10 cellular contexts compared by ENCODE assay signal in genomic region chr15:99435138-99435695, GRCh38.
DNase-seq lines count a peak whose midpoint lies in the region; ATAC-seq and TF ChIP-seq lines count a peak whose summit lies in the region.
"Had no signal": no experiment of that assay in that cellular context is flagged by ENCODE, and none has a peak within 500 bp of the region (broad histone marks: within the 10 kb centered on the region; RNA-seq: fewer than 3 reads in every experiment).

No MANE protein-coding gene starts in this region.

- no peak overlapping the region for H3K27ac Mint-ChIP-seq in Caco-2 (ENCODE audit: unreplicated experiment)
- peak overlapping the region; percentile 9 to 88 (median 62) for H3K27ac Mint-ChIP-seq in naive thymus-derived CD4-positive, alpha-beta T cell
- no peak overlapping the region for H3K27ac Mint-ChIP-seq in WTC11
- no peak overlapping the region for H3K27ac Mint-ChIP-seq in activated CD8-positive, alpha-beta T cell treated with anti-CD3 and anti-CD28 coated beads for 36 hours

- 0 out of 2 replicates have a peak overlapping the region, but pooled peaks have one; percentile 15 for H3K4me3 ChIP-seq in Caco-2 (ENCODE audit: low read depth, low read length)
- H3K4me3 ChIP-seq in naive thymus-derived CD4-positive, alpha-beta T cell (ENCODE audit: low read length): no peak overlapping the region
- H3K4me3 ChIP-seq: smooth muscle cell had no signal

- intact Hi-C loops in Caco-2 (cut with micrococcal nuclease; ENCODE audit: unreplicated experiment): no loop called here
- intact Hi-C loops in naive thymus-derived CD4-positive, alpha-beta T cell (cut with micrococcal nuclease): no loop called here
- intact Hi-C loops in activated CD8-positive, alpha-beta T cell treated with anti-CD3 and anti-CD28 coated beads for 36 hours (cut with micrococcal nuclease): no loop called here

- no peaks in the 10 kb centered on the region for H3K4me1 ChIP-seq in Caco-2
- H3K4me1 ChIP-seq in naive thymus-derived CD4-positive, alpha-beta T cell (ENCODE audit: control insufficient read depth in 2 of 2, insufficient read depth in 2 of 2, low read length in 2 of 2): peaks cover 0 to 58% of the 10 kb centered on the region in 2 donors

- H3K9me3 Mint-ChIP-seq in Caco-2 (ENCODE audit: unreplicated experiment): no peaks in the 10 kb centered on the region
- peaks cover 0 to 2% (median 0%) of the 10 kb centered on the region in 11 donors for H3K9me3 Mint-ChIP-seq in naive thymus-derived CD4-positive, alpha-beta T cell
- no peaks in the 10 kb centered on the region for H3K9me3 Mint-ChIP-seq in WTC11
- H3K9me3 Mint-ChIP-seq in activated CD8-positive, alpha-beta T cell treated with anti-CD3 and anti-CD28 coated beads for 36 hours: no peaks in the 10 kb centered on the region
- H3K9me3 Mint-ChIP-seq: activated T-cell treated with anti-CD3 and anti-CD28 coated beads, Interleukin-2, amount 50 U/mL, for 4 hours had no signal

- no peaks in the 10 kb centered on the region for H3K27me3 ChIP-seq in Caco-2 (replicated peaks; ENCODE audit: control insufficient read depth, insufficient read depth, low read length)
- H3K27me3 ChIP-seq in naive thymus-derived CD4-positive, alpha-beta T cell (ENCODE audit: control insufficient read depth in 2 of 2, insufficient read depth in 2 of 2, low read length in 2 of 2): no peaks in the 10 kb centered on the region

- CTCF ChIA-PET in Caco-2 (lab: Charles Lee) (no interaction called here), WTC11 (lab: Charles Lee) (interaction anchor here (0.9 to 1.1 kb wide), 2 partner anchors 26 to 269 kb away, joined by 3 read pairs; no protein-coding TSS in a partner anchor)
- CTCF ChIA-PET in naive thymus-derived CD4-positive, alpha-beta T cell (lab: Charles Lee): interaction anchor here (2.0 kb wide), 1 partner anchor 269 kb away, joined by 7 read pairs; no protein-coding TSS in a partner anchor
- CTCF ChIA-PET in activated CD8-positive, alpha-beta T cell treated with anti-CD3 and anti-CD28 coated beads for 36 hours (lab: Charles Lee): interaction anchor here (0.6 kb wide), 1 partner anchor 269 kb away, joined by 3 read pairs; no protein-coding TSS in a partner anchor

- H3K4me1 Mint-ChIP-seq in Caco-2 (ENCODE audit: low read depth, unreplicated experiment): no peaks in the 10 kb centered on the region
- H3K4me1 Mint-ChIP-seq in naive thymus-derived CD4-positive, alpha-beta T cell: peaks cover 5 to 85% (median 62%) of the 10 kb centered on the region in 7 donors
- peaks cover 23% of the 10 kb centered on the region for H3K4me1 Mint-ChIP-seq in WTC11
- H3K4me1 Mint-ChIP-seq in activated CD8-positive, alpha-beta T cell treated with anti-CD3 and anti-CD28 coated beads for 36 hours (ENCODE audit: low read depth): peaks cover 64% of the 10 kb centered on the region

- no peaks in the 10 kb centered on the region for H3K36me3 ChIP-seq in Caco-2 (ENCODE audit: control insufficient read depth, insufficient read depth, low read length)
- H3K36me3 ChIP-seq in naive thymus-derived CD4-positive, alpha-beta T cell (ENCODE audit: control insufficient read depth in 2 of 3, insufficient read depth in 3 of 3, low read length in 3 of 3): no peaks in the 10 kb centered on the region

- H3K9me3 ChIP-seq in Caco-2: no peaks in the 10 kb centered on the region
- H3K9me3 ChIP-seq in naive thymus-derived CD4-positive, alpha-beta T cell (ENCODE audit: control insufficient read depth in 2 of 3, low read length in 3 of 3): no peaks in the 10 kb centered on the region

- H3K36me3 Mint-ChIP-seq in Caco-2 (ENCODE audit: insufficient read depth, unreplicated experiment) (peaks cover 4% of the 10 kb centered on the region), WTC11 (no peaks in the 10 kb centered on the region)
- no peaks in the 10 kb centered on the region for H3K36me3 Mint-ChIP-seq in naive thymus-derived CD4-positive, alpha-beta T cell
- no peaks in the 10 kb centered on the region for H3K36me3 Mint-ChIP-seq in activated CD8-positive, alpha-beta T cell treated with anti-CD3 and anti-CD28 coated beads for 36 hours (ENCODE audit: low read depth)

- no TSS peak for BruUV-seq in Caco-2 (replicated peaks; lab: Mats Ljungman, UMichigan)

- H3K4me3 Mint-ChIP-seq in Caco-2 (ENCODE audit: unreplicated experiment) (peak overlapping the region; percentile 56), WTC11 (no peak overlapping the region)
- H3K4me3 Mint-ChIP-seq in naive thymus-derived CD4-positive, alpha-beta T cell: peak overlapping the region in 5 of 10 donors; percentile 9 to 69 (median 14)
- H3K4me3 Mint-ChIP-seq in activated CD8-positive, alpha-beta T cell treated with anti-CD3 and anti-CD28 coated beads for 36 hours: no peak overlapping the region
- H3K4me3 Mint-ChIP-seq: activated T-cell treated with anti-CD3 and anti-CD28 coated beads, Interleukin-2, amount 50 U/mL, for 4 hours had no signal

- POLR2A ChIA-PET in Caco-2 (lab: Charles Lee) (no interaction called here), WTC11 (lab: Charles Lee) (no interaction called here)
- POLR2A ChIA-PET in naive thymus-derived CD4-positive, alpha-beta T cell (lab: Charles Lee): interaction anchor here (0.6 to 6.8 kb wide), 6 partner anchors 9 to 44 kb away, joined by 3 to 71 read pairs (median 10); no protein-coding TSS in a partner anchor
- POLR2A ChIA-PET in activated CD8-positive, alpha-beta T cell treated with anti-CD3 and anti-CD28 coated beads for 36 hours (lab: Charles Lee): interaction anchor here (1.2 to 1.4 kb wide), 2 partner anchors 10 to 129 kb away, joined by 3 to 5 read pairs; no protein-coding TSS in a partner anchor

- in situ Hi-C loops in T47D (cut with HindIII; ENCODE audit: low pct_unique_long_range_greater_than_20kb, low sequenced_read_pairs): no loop called here

- no peak overlapping the region for H3K27ac ChIP-seq in naive thymus-derived CD4-positive, alpha-beta T cell (ENCODE audit: low read depth, low read length)

- ATAC-seq in naive thymus-derived CD4-positive, alpha-beta T cell: no peak
- no peak for ATAC-seq in WTC11
- ATAC-seq in activated CD8-positive, alpha-beta T cell treated with anti-CD3 and anti-CD28 coated beads for 36 hours: no peak
- ATAC-seq in GM18867 (IDR thresholded peaks at IDR 0.05; ENCODE audit: unreplicated experiment): no peak
- ATAC-seq: activated T-cell treated with anti-CD3 and anti-CD28 coated beads, Interleukin-2, amount 50 U/mL, for 4 hours had no signal

- H3K27me3 Mint-ChIP-seq in Caco-2 (ENCODE audit: insufficient read depth, unreplicated experiment): no peaks in the 10 kb centered on the region
- peaks cover 0 to 11% (median 0%) of the 10 kb centered on the region in 5 donors for H3K27me3 Mint-ChIP-seq in naive thymus-derived CD4-positive, alpha-beta T cell
- no peaks in the 10 kb centered on the region for H3K27me3 Mint-ChIP-seq in WTC11 (ENCODE audit: low read depth)
- H3K27me3 Mint-ChIP-seq in activated CD8-positive, alpha-beta T cell treated with anti-CD3 and anti-CD28 coated beads for 36 hours: no peaks in the 10 kb centered on the region

- TF ChIP-seq CTCF in Caco-2 (IDR thresholded peaks at IDR 0.05; ENCODE audit: insufficient read depth in 1 of 2, low read depth in 1 of 2, low read length in 1 of 2, severe bottlenecking in 1 of 2, unreplicated experiment in 1 of 2) (no peak), WTC11 (IDR thresholded peaks at IDR 0.05) (no peak)
- TF ChIP-seq CTCF in activated CD8-positive, alpha-beta T cell treated with anti-CD3 and anti-CD28 coated beads for 36 hours (IDR thresholded peaks at IDR 0.05): no peak

- DNase-seq in Caco-2 (peak in 1 of 2 experiments; percentile 16), NCI-H1105 treated with DMSO at 0.1 percent for 48 hours (lab: John Stamatoyannopoulos, UW) (peak; percentile 92), T47D (ENCODE audit: low read depth in 1 of 2, low spot score in 1 of 2) (peak; percentile 64 to 77), WTC11 (ENCODE audit: low spot score) (no peak), epidermal melanocyte (ENCODE audit: insufficient read length, low spot score) (no peak)
- DNase-seq in naive thymus-derived CD4-positive, alpha-beta T cell: peak in 2 of 9 donors; percentile 19 to 26
- no peak for DNase-seq in activated CD8-positive, alpha-beta T cell treated with anti-CD3 and anti-CD28 coated beads for 36 hours
- DNase-seq: activated T-cell treated with anti-CD3 and anti-CD28 coated beads, Interleukin-2, amount 50 U/mL, for 4 hours had no signal

TF ChIP-seq in WTC11, 78 proteins besides CTCF, POLR2A, EP300 and RAD21 (continues in another document):
- TF ChIP-seq CDX4 (CRISPR knock-in tag; IDR thresholded peaks at IDR 0.05; ENCODE audit: borderline replicate concordance): no peak
- no peak for TF ChIP-seq ZNF671 (CRISPR knock-in tag; IDR thresholded peaks at IDR 0.05)
- TF ChIP-seq TP53 (CRISPR knock-in tag; IDR thresholded peaks at IDR 0.05): no peak
- TF ChIP-seq ZNF263 (CRISPR knock-in tag; IDR thresholded peaks at IDR 0.05; ENCODE audit: low read depth): no peak
- TF ChIP-seq OVOL2 (CRISPR knock-in tag; IDR thresholded peaks at IDR 0.05; ENCODE audit: borderline replicate concordance): no peak
- no peak for TF ChIP-seq NFYB (CRISPR knock-in tag; conservative IDR thresholded peaks at IDR 0.05; ENCODE audit: low read depth)
- TF ChIP-seq HMGXB4 (CRISPR knock-in tag; IDR thresholded peaks at IDR 0.05): no peak

Comparison
In these comparisons a context has a peak if more than half of its experiments do, and no peak if none do; other contexts are left out.
1. DNase-seq: peak in NCI-H1105 treated with DMSO at 0.1 percent for 48 hours (single experiment) and T47D (2 of 2); none in WTC11 (single experiment), activated CD8-positive, alpha-beta T cell treated with anti-CD3 and anti-CD28 coated beads for 36 hours (single experiment) and epidermal melanocyte (single experiment).
2. H3K27ac Mint-ChIP-seq: peak in naive thymus-derived CD4-positive, alpha-beta T cell (9 of 9); none in Caco-2 (single experiment), WTC11 (single experiment) and activated CD8-positive, alpha-beta T cell treated with anti-CD3 and anti-CD28 coated beads for 36 hours (single experiment).
3. POLR2A ChIA-PET loops: an anchor here in naive thymus-derived CD4-positive, alpha-beta T cell (0.6 to 6.8 kb wide) and activated CD8-positive, alpha-beta T cell treated with anti-CD3 and anti-CD28 coated beads for 36 hours (1.2 to 1.4 kb wide); none called in Caco-2 and WTC11.